Comparison of ENCODE assay signal across 17 cellular contexts in the genomic region with DNA sequence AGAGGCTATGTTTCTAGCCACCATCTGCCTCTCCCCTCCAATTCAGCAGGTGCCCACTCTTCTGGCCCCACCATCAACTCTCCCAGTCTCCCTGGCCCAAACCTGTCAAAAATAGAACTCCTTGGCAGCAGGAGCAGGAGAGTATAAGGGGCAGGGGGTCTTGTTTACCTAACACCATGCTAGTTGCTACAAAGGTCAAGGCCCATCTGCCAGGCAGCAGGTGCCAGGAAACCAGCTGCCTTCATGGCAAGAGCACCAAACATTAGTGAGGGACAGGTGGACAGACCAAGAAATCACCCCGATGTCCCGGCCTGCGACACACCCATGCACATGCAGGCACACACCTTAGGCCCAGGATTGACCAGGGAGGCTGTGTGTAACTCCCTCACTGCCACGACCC.
"Had no signal": no experiment of that assay in that cellular context is flagged by ENCODE, and none has a peak within 500 bp of the region (broad histone marks: within the 10 kb centered on the region; RNA-seq: fewer than 3 reads in every experiment).

No MANE protein-coding gene starts in this region.

- H3K4me3 ChIP-seq: adrenal gland, ascending aorta, hepatocyte, left ventricle myocardium inferior, right atrium auricular region, thyroid gland, upper lobe of right lung had no signal

- H3K9me3 ChIP-seq: adrenal gland, ascending aorta, left ventricle myocardium inferior, right atrium auricular region, thyroid gland, upper lobe of right lung had no signal

- H3K4me1 ChIP-seq: adrenal gland, ascending aorta, left ventricle myocardium inferior, right atrium auricular region, thyroid gland, upper lobe of right lung had no signal

- H3K36me3 ChIP-seq: adrenal gland, ascending aorta, brain microvascular endothelial cell, left ventricle myocardium inferior, right atrium auricular region, thyroid gland, upper lobe of right lung had no signal

- DNase-seq: activated CD8-positive, alpha-beta memory T cell treated with anti-CD3 and anti-CD28 coated beads for 24 hours; activated CD8-positive, alpha-beta memory T cell treated with anti-CD3 and anti-CD28 coated beads, Interleukin-2, amount 50 U/mL, for 48 hours; activated naive CD4-positive, alpha-beta T cell; activated T-cell treated with anti-CD3 and anti-CD28 coated beads, Interleukin-2, amount 50 U/mL, for 4 hours; brain microvascular endothelial cell; effector memory CD4-positive, alpha-beta T cell; foreskin melanocyte; left ventricle myocardium inferior; natural killer cell; stimulated activated CD4-positive, alpha-beta T cell treated with anti-CD3 and anti-CD28 coated beads, Interleukin-12 subunit alpha, Interleukin-12 subunit beta, amount 100 ng/mL, for 4 hours; thyroid gland; upper lobe of right lung had no signal

- H3K27ac ChIP-seq: adrenal gland, ascending aorta, brain microvascular endothelial cell, hepatocyte, left ventricle myocardium inferior, right atrium auricular region, thyroid gland, upper lobe of right lung had no signal

- ATAC-seq: activated T-cell treated with anti-CD3 and anti-CD28 coated beads, Interleukin-2, amount 50 U/mL, for 4 hours; esophagus mucosa; natural killer cell; upper lobe of right lung had no signal

- H3K27me3 ChIP-seq: adrenal gland, ascending aorta, brain microvascular endothelial cell, right atrium auricular region, thyroid gland had no signal
